ENCODE assay signal across 1 cellular context in genomic region chr6:75524322-75524972, GRCh38.
TF ChIP-seq lines count a peak whose summit lies in the region.

No MANE protein-coding gene starts in this region.

TF ChIP-seq in HepG2, 621 proteins besides CTCF, POLR2A, EP300 and RAD21 (continued from another document and continues in another):
- peak; percentile 76 for TF ChIP-seq AHDC1 (CRISPR knock-in tag; IDR thresholded peaks at IDR 0.05; ENCODE audit: borderline replicate concordance)
- TF ChIP-seq IRX3 (CRISPR knock-in tag; IDR thresholded peaks at IDR 0.05; ENCODE audit: borderline replicate concordance, low read depth): no peak
- no peak for TF ChIP-seq ZC3H13 (CRISPR knock-in tag; IDR thresholded peaks at IDR 0.05)
- no peak for TF ChIP-seq ZNF318 (CRISPR knock-in tag; IDR thresholded peaks at IDR 0.05)
- no peak for TF ChIP-seq ZNF746 (CRISPR knock-in tag; IDR thresholded peaks at IDR 0.05)
- peak; percentile 93 for TF ChIP-seq TCF7 (IDR thresholded peaks at IDR 0.05; ENCODE audit: low read depth)
- TF ChIP-seq HMGA1 (CRISPR knock-in tag; conservative IDR thresholded peaks at IDR 0.05): no peak
- TF ChIP-seq HMG20B (CRISPR knock-in tag; conservative IDR thresholded peaks at IDR 0.05): peak; percentile 89
- TF ChIP-seq CENPX (CRISPR knock-in tag; IDR thresholded peaks at IDR 0.05): no peak
- no peak for TF ChIP-seq ZHX1 (CRISPR knock-in tag; IDR thresholded peaks at IDR 0.05; ENCODE audit: low read depth)
- no peak for TF ChIP-seq KIAA2018 (CRISPR knock-in tag; IDR thresholded peaks at IDR 0.05; ENCODE audit: borderline replicate concordance)
- TF ChIP-seq ZNF724P (CRISPR knock-in tag; IDR thresholded peaks at IDR 0.05; ENCODE audit: borderline replicate concordance): no peak
- peak; percentile 90 for TF ChIP-seq CBFB (CRISPR knock-in tag; IDR thresholded peaks at IDR 0.05)
- 0 out of 2 replicates have a peak, but pooled peaks have one; percentile 44 for TF ChIP-seq RNF2 (conservative IDR thresholded peaks at IDR 0.05; ENCODE audit: low read depth)
- TF ChIP-seq PAXIP1 (CRISPR knock-in tag; conservative IDR thresholded peaks at IDR 0.05): peak; percentile 78
